In the genomic region with DNA sequence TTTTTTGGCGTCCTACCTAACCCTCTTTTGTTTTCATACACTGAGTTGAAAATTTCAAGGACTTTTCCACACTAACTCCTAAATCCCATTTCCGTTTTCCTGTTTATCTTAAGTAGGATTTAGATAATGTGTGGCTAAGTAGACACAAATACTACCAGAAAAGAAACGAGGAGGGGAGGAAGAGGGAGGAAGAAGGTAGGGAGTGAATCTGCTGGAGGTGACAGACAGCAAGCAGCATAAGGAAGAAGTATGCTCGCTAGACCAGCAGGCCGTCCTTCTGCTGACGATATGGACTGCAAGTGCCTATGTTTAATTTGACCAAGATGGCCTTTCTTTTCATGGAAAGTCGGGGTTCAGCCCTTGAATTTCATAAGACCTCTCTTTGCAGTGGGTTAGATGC, we compare ENCODE assay signal across 18 cellular contexts.
A peak's percentile ranks its signal among the peaks of the same experiment; 100 is the strongest.
DNase-seq lines count a peak whose midpoint lies in the region; ATAC-seq, FAIRE-seq and TF ChIP-seq lines count a peak whose summit lies in the region.
"Had no signal": no experiment of that assay in that cellular context is flagged by ENCODE, and none has a peak within 500 bp of the region (broad histone marks: within the 10 kb centered on the region; RNA-seq: fewer than 3 reads in every experiment).

No MANE protein-coding gene starts in this region.

- H3K23ac ChIP-seq in mesendoderm (ENCODE audit: low read length): no peak overlapping the region

- H2BK5ac ChIP-seq in mesendoderm (ENCODE audit: low read length): no peak overlapping the region

- no peak overlapping the region for H4K8ac ChIP-seq in mesendoderm (ENCODE audit: low read depth, low read length)

- DNase-seq in NCI-H82 treated with DMSO at 0.1 percent for 48 hours (lab: John Stamatoyannopoulos, UW; ENCODE audit: unreplicated experiment) (peak; percentile 88), fibroblast of villous mesenchyme (ENCODE audit: low read depth) (peak; percentile 79), mesendoderm (peak; percentile 73), smooth muscle cell (lab: John Stamatoyannopoulos, UW; ENCODE audit: unreplicated experiment) (no peak), GM10248 (ENCODE audit: extremely low spot score) (no peak), GM12891 (ENCODE audit: insufficient read length, low spot score) (no peak)
- DNase-seq: BE2C; CD4-positive, alpha-beta memory T cell; COR-L47; DMS53; GF-D8; GM23248; H7; IMR-90 had no signal

- H3K36me3 ChIP-seq in mesendoderm (ENCODE audit: control insufficient read depth, insufficient read depth, low read length) (no peaks in the 10 kb centered on the region), smooth muscle cell (ENCODE audit: low read depth) (no peaks in the 10 kb centered on the region)
- H3K36me3 ChIP-seq: BE2C had no signal

- H3K27me3 ChIP-seq in mesendoderm (ENCODE audit: insufficient read depth, low read length, poor library complexity): no peaks in the 10 kb centered on the region
- no peaks in the 10 kb centered on the region for H3K27me3 ChIP-seq in smooth muscle cell (ENCODE audit: low read depth)
- H3K27me3 ChIP-seq: BE2C had no signal

- no peak for FAIRE-seq in GM12891 (lab: Jason Lieb, UNC)
- FAIRE-seq: A549, GM18507 had no signal

- POLR2A ChIA-PET in GM10248 (lab: Yijun Ruan, JAX): no interaction called here

- no peaks in the 10 kb centered on the region for H3K9me3 ChIP-seq in smooth muscle cell (replicated peaks; ENCODE audit: low read depth)
- H3K9me3 ChIP-seq: A549, BE2C had no signal

- no CpG with 5 or more reads among the region's 7 CpGs for WGBS in mesendoderm (ENCODE audit: extremely low coverage, insufficient coverage, low lambda C conversion rate)
- WGBS in smooth muscle cell (ENCODE audit: low lambda C conversion rate): 22% methylated on average over 7 of the region's 7 CpGs

- no peak overlapping the region for H2AFZ ChIP-seq in smooth muscle cell (ENCODE audit: low read depth)
- H2AFZ ChIP-seq: GM23248 had no signal

- no peaks in the 10 kb centered on the region for H4K20me1 ChIP-seq in smooth muscle cell (ENCODE audit: low read depth)

- H3K4me1 ChIP-seq in mesendoderm (ENCODE audit: control insufficient read depth, low read depth, low read length) (peaks cover 2% of the 10 kb centered on the region), smooth muscle cell (ENCODE audit: low read depth) (no peaks in the 10 kb centered on the region)
- H3K4me1 ChIP-seq: A549 had no signal

- no peaks in the 10 kb centered on the region for H3F3A ChIP-seq in smooth muscle cell (ENCODE audit: low read depth)

- ATAC-seq in HG03469 (IDR thresholded peaks at IDR 0.05; ENCODE audit: unreplicated experiment): no peak
- ATAC-seq: A549 had no signal

- no peak overlapping the region for H3K56ac ChIP-seq in mesendoderm (ENCODE audit: low read length)

- CTCF ChIA-PET in GM10248 (lab: Yijun Ruan, JAX): no interaction called here

- no peak overlapping the region for H3K9ac ChIP-seq in mesendoderm (ENCODE audit: low read length)
- H3K9ac ChIP-seq in smooth muscle cell (ENCODE audit: low read depth): no peak overlapping the region
- H3K9ac ChIP-seq: GM23248 had no signal

- TF ChIP-seq CTCF in fibroblast of villous mesenchyme (IDR thresholded peaks at IDR 0.05; ENCODE audit: insufficient read depth, low read depth, low read length): no peak
- TF ChIP-seq CTCF in smooth muscle cell (IDR thresholded peaks at IDR 0.05; ENCODE audit: borderline replicate concordance, insufficient read depth, poor library complexity, severe bottlenecking): no peak
- TF ChIP-seq CTCF in GM10248 (IDR thresholded peaks at IDR 0.05; ENCODE audit: control extremely low read depth, extremely low read depth, low read depth, missing control alignments): no peak

- no peak overlapping the region for H3K18ac ChIP-seq in mesendoderm (ENCODE audit: low read length)

- no peak overlapping the region for H4K5ac ChIP-seq in mesendoderm (ENCODE audit: low read length)

- no peaks in the 10 kb centered on the region for H3K79me2 ChIP-seq in mesendoderm (ENCODE audit: control insufficient read depth, insufficient read depth, low read length)
- H3K79me2 ChIP-seq in smooth muscle cell (ENCODE audit: low read depth): no peaks in the 10 kb centered on the region

- H3K27ac ChIP-seq in mesendoderm (ENCODE audit: low read depth, low read length) (no peak overlapping the region), smooth muscle cell (ENCODE audit: low read depth) (no peak overlapping the region)
- H3K27ac ChIP-seq: A549, C4-2B, GM23248 had no signal

- no peak overlapping the region for H3K4me2 ChIP-seq in mesendoderm (ENCODE audit: low read length)
- H3K4me2 ChIP-seq in smooth muscle cell: peak overlapping the region; percentile 67
- H3K4me2 ChIP-seq: A549 had no signal

- no peak for TF ChIP-seq POLR2A in GM12891 (IDR thresholded peaks at IDR 0.05; ENCODE audit: low read depth, low read length)

- no peak overlapping the region for H2BK15ac ChIP-seq in mesendoderm (replicated peaks; ENCODE audit: low read depth)

- no peaks in the 10 kb centered on the region for H3K79me1 ChIP-seq in mesendoderm (ENCODE audit: low read length)

- no peak overlapping the region for H2AK5ac ChIP-seq in mesendoderm (ENCODE audit: low read length)

- no peak overlapping the region for H2BK120ac ChIP-seq in mesendoderm (ENCODE audit: low read depth, low read length)

- no peak overlapping the region for H3K4ac ChIP-seq in mesendoderm (ENCODE audit: low read depth, low read length)

- H3K4me3 ChIP-seq in fibroblast of villous mesenchyme (ENCODE audit: low read depth, low read length) (no peak overlapping the region), mesendoderm (ENCODE audit: low read length) (no peak overlapping the region), smooth muscle cell (no peak overlapping the region)
- H3K4me3 ChIP-seq: A549, GM23248 had no signal

TF ChIP-seq in GM12891, 5 proteins besides CTCF, POLR2A, EP300 and RAD21:
- TF ChIP-seq SPI1 (IDR thresholded peaks at IDR 0.05; ENCODE audit: low read depth, low read length): no peak
- no peak for TF ChIP-seq PAX5 (IDR thresholded peaks at IDR 0.05; ENCODE audit: insufficient read depth, low read length, severe bottlenecking)
- TF ChIP-seq TAF1 (IDR thresholded peaks at IDR 0.05; ENCODE audit: low read depth, low read length): no peak
- TF ChIP-seq POLR2AphosphoS5 (IDR thresholded peaks at IDR 0.05; ENCODE audit: low read depth, low read length): no peak
- no peak for TF ChIP-seq POU2F2 (IDR thresholded peaks at IDR 0.05; ENCODE audit: low read depth, low read length)

Comparison
In these comparisons a context has a peak if more than half of its experiments do, and no peak if none do; other contexts are left out.
1. DNase-seq: peak in NCI-H82 treated with DMSO at 0.1 percent for 48 hours (single experiment), fibroblast of villous mesenchyme (single experiment) and mesendoderm (single experiment); none in smooth muscle cell (single experiment), GM10248 (single experiment) and GM12891 (single experiment).